ENCODE assay signal across 9 cellular contexts in genomic region chr15:98549003-98549402, GRCh38.
DNase-seq lines count a peak whose midpoint lies in the region; ATAC-seq and TF ChIP-seq lines count a peak whose summit lies in the region.
"Had no signal": no experiment of that assay in that cellular context is flagged by ENCODE, and none has a peak within 500 bp of the region (broad histone marks: within the 10 kb centered on the region; RNA-seq: fewer than 3 reads in every experiment).

No MANE protein-coding gene starts in this region.

- H3K79me2 ChIP-seq in PC-3 (ENCODE audit: low read length): no peaks in the 10 kb centered on the region

- H3K36me3 ChIP-seq in A673 (ENCODE audit: insufficient read depth, low read length, poor library complexity, severe bottlenecking) (no peaks in the 10 kb centered on the region), MG63 (no peaks in the 10 kb centered on the region), endodermal cell (ENCODE audit: control insufficient read depth, insufficient read depth, low read length) (no peaks in the 10 kb centered on the region), PC-3 (ENCODE audit: low read depth, low read length) (no peaks in the 10 kb centered on the region)

- H3K9me3 Mint-ChIP-seq in endodermal cell (peaks cover 9% of the 10 kb centered on the region), nephron progenitor cell (peaks cover 5% of the 10 kb centered on the region)

- no peak overlapping the region for H3K27ac ChIP-seq in A673 (ENCODE audit: low read depth, low read length, poor library complexity, severe bottlenecking)
- no peak overlapping the region for H3K27ac ChIP-seq in endodermal cell (ENCODE audit: low read depth, low read length)
- no peak overlapping the region for H3K27ac ChIP-seq in PC-3 (ENCODE audit: low read length)

- no peaks in the 10 kb centered on the region for H3K9me2 ChIP-seq in PC-3 (replicated peaks; ENCODE audit: low read length)

- H3K9ac ChIP-seq in endodermal cell (ENCODE audit: extremely low read depth, low read length, poor library complexity, severe bottlenecking) (no peak overlapping the region), PC-3 (ENCODE audit: low read length) (no peak overlapping the region)

- WGBS in endodermal cell (ENCODE audit: insufficient coverage in 1 of 2, insufficient read length in 1 of 2), 2 experiments: 82 to 88% methylated on average over 6 to 11 of the region's 11 CpGs

- intact Hi-C loops in A673 (cut with micrococcal nuclease; ENCODE audit: unreplicated experiment) (no loop called here), PC-3 (cut with micrococcal nuclease) (no loop called here)

- no peaks in the 10 kb centered on the region for H3F3A ChIP-seq in PC-3 (ENCODE audit: low read length, unreplicated experiment)

- no peak overlapping the region for H3K4me2 ChIP-seq in PC-3 (ENCODE audit: low read length)

- H3K27me3 Mint-ChIP-seq in endodermal cell (ENCODE audit: insufficient read depth) (peaks cover 87% of the 10 kb centered on the region), nephron progenitor cell (ENCODE audit: low read depth, poor library complexity) (peaks cover 56% of the 10 kb centered on the region)

- ATAC-seq in PC-3: no peak

- H3K27ac Mint-ChIP-seq in endodermal cell: no peak overlapping the region
- H3K27ac Mint-ChIP-seq in nephron progenitor cell: no peak overlapping the region

- H4K20me1 ChIP-seq in PC-3 (ENCODE audit: low read length): no peaks in the 10 kb centered on the region

- H3K4me3 ChIP-seq in A673 (ENCODE audit: low read depth, low read length, poor library complexity, severe bottlenecking) (peak overlapping the region; percentile 51), MG63 (peak overlapping the region; percentile 60), endodermal cell (ENCODE audit: low read length) (peak overlapping the region; percentile 77), PC-3 (ENCODE audit: low read length) (no peak overlapping the region)

- H2AFZ ChIP-seq in PC-3 (ENCODE audit: low read length): no peak overlapping the region

- DNase-seq in A673 (ENCODE audit: low spot score) (no peak), MG63 (no peak), endodermal cell (no peak), nephron progenitor cell (no peak), DMS 273 treated with DMSO at 0.1 percent for 48 hours (lab: John Stamatoyannopoulos, UW) (no peak), PC-3 (no peak), kidney glomerular epithelial cell (lab: John Stamatoyannopoulos, UW) (no peak), SW480 (ENCODE audit: low spot score) (no peak)
- DNase-seq: effector CD8-positive, alpha-beta T cell had no signal

- peaks cover 36% of the 10 kb centered on the region for H3K4me1 Mint-ChIP-seq in endodermal cell
- H3K4me1 Mint-ChIP-seq in nephron progenitor cell: peaks cover 26% of the 10 kb centered on the region

- CTCF ChIA-PET in A673 (lab: Charles Lee): no interaction called here
- CTCF ChIA-PET in PC-3 (lab: Charles Lee): no interaction called here

- no peaks in the 10 kb centered on the region for H3K9me3 ChIP-seq in A673 (ENCODE audit: low read depth, low read length, poor library complexity, severe bottlenecking)
- no peaks in the 10 kb centered on the region for H3K9me3 ChIP-seq in MG63
- H3K9me3 ChIP-seq in endodermal cell (ENCODE audit: control insufficient read depth, low read length): peaks cover 6% of the 10 kb centered on the region
- no peaks in the 10 kb centered on the region for H3K9me3 ChIP-seq in PC-3 (ENCODE audit: low read length)

- H3K36me3 Mint-ChIP-seq in endodermal cell (ENCODE audit: low read depth): peaks cover 2% of the 10 kb centered on the region
- H3K36me3 Mint-ChIP-seq in nephron progenitor cell (ENCODE audit: low read depth): no peaks in the 10 kb centered on the region

- H3K4me3 Mint-ChIP-seq in endodermal cell (peak overlapping the region; percentile 62), nephron progenitor cell (peak overlapping the region; percentile 87)

- BruUV-seq in A673 (replicated peaks; lab: Mats Ljungman, UMichigan) (no TSS peak), PC-3 (replicated peaks; lab: Mats Ljungman, UMichigan) (no TSS peak)

- H3K4me1 ChIP-seq in A673 (ENCODE audit: insufficient read depth, low read length, poor library complexity, severe bottlenecking) (peaks cover 16% of the 10 kb centered on the region), endodermal cell (ENCODE audit: control insufficient read depth, insufficient read depth, low read length) (peaks cover 3% of the 10 kb centered on the region), PC-3 (ENCODE audit: insufficient read depth, low read length) (no peaks in the 10 kb centered on the region)

- H3K27me3 ChIP-seq in A673 (replicated peaks; ENCODE audit: insufficient read depth, low read depth, low read length, poor library complexity) (peaks cover 14% of the 10 kb centered on the region), MG63 (no peaks in the 10 kb centered on the region), endodermal cell (ENCODE audit: control insufficient read depth, insufficient read depth, low read length, poor library complexity, severe bottlenecking) (peaks cover 36% of the 10 kb centered on the region), PC-3 (ENCODE audit: low read length) (peaks cover 70% of the 10 kb centered on the region)

- TF ChIP-seq CTCF in A673 (conservative IDR thresholded peaks at IDR 0.05; ENCODE audit: low read depth, low read length): no peak
- no peak for TF ChIP-seq CTCF in endodermal cell (conservative IDR thresholded peaks at IDR 0.05)
- no peak for TF ChIP-seq CTCF in nephron progenitor cell (IDR thresholded peaks at IDR 0.05)
- no peak for TF ChIP-seq CTCF in PC-3 (conservative IDR thresholded peaks at IDR 0.05; ENCODE audit: low read depth, low read length)

- POLR2A ChIA-PET in A673 (lab: Charles Lee; ENCODE audit: low non-redundant PET): no interaction called here
- POLR2A ChIA-PET in PC-3 (lab: Charles Lee; ENCODE audit: unreplicated experiment): no interaction called here
